Comparison of ENCODE assay signal across 10 cellular contexts in genomic region chr3:144466540-144466939, GRCh38.
"Had no signal": no experiment of that assay in that cellular context is flagged by ENCODE, and none has a peak within 500 bp of the region (broad histone marks: within the 10 kb centered on the region; RNA-seq: fewer than 3 reads in every experiment).

No MANE protein-coding gene starts in this region.

- H3K4me3 Mint-ChIP-seq: HFFc6 had no signal

- H3K27ac ChIP-seq: HL-60, KMS-11 had no signal

- ATAC-seq: HCT116, K562 had no signal

- H3K4me1 ChIP-seq: HAP-1 had no signal

- H3K36me3 ChIP-seq: HAP-1 had no signal

- H3K4me3 ChIP-seq: HAP-1, K562 had no signal

- H3K27ac Mint-ChIP-seq: HFFc6 had no signal

- DNase-seq: GOT3, H7, HFFc6, IMR-90, Karpas-422 had no signal

- H3K9me3 ChIP-seq: HAP-1 had no signal

- H3K9ac ChIP-seq: KMS-11 had no signal
